Comparison of ENCODE assay signal across 15 cellular contexts in the genomic region with DNA sequence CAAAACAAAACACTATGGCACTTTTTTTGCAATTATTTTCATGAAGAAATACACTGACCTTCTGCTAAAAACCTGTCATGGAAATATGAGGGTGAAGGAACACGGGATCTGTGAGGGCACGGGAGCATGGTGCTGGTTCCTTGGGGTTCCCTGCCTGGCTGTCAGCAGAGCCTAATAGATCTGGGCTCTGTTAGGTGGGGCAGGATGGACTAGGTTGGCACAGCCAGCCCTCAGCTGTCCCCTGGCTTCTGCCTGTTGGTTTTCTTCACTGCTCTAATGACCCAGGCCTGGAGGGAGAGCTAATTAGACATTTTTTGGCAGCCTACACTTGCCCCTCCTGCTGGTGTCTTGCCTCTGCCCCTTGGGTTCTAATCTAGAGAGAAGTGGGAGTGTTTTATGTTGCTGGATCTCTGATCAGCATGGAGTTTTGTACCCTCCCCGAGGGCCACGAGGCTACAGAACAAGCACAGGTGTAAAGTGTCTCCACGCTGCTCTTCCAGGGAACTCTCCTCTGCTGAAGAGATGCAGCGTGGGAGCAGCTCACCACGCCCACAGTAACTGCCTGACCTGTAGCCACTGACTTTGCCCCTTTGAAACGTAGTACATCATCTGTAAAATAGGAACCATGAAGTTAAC.
A peak's percentile ranks its signal among the peaks of the same experiment; 100 is the strongest.
DNase-seq lines count a peak whose midpoint lies in the region; ATAC-seq and TF ChIP-seq lines count a peak whose summit lies in the region.
"Had no signal": no experiment of that assay in that cellular context is flagged by ENCODE, and none has a peak within 500 bp of the region (broad histone marks: within the 10 kb centered on the region; RNA-seq: fewer than 3 reads in every experiment).

No MANE protein-coding gene starts in this region.

- H3K9me3 Mint-ChIP-seq in Calu3 (ENCODE audit: low read depth, unreplicated experiment), result no peaks in the 10 kb centered on the region
- H3K9me3 Mint-ChIP-seq: activated naive CD4-positive, alpha-beta T cell treated with anti-CD3 and anti-CD28 coated beads for 36 hours had no signal

- no peaks in the 10 kb centered on the region for H3K9me3 ChIP-seq in Panc1 (ENCODE audit: control insufficient read depth, insufficient read depth, low read depth, low read length)
- no peaks in the 10 kb centered on the region for H3K9me3 ChIP-seq in heart left ventricle
- no peaks in the 10 kb centered on the region for H3K9me3 ChIP-seq in A673 (ENCODE audit: low read depth, low read length, poor library complexity, severe bottlenecking)

- intact Hi-C loops in Calu3 (cut with micrococcal nuclease; ENCODE audit: unreplicated experiment) (loop anchor here (5.0 kb wide), 1 partner anchor 65 kb away; no protein-coding TSS in a partner anchor), Panc1 (cut with micrococcal nuclease; ENCODE audit: unreplicated experiment) (no loop called here), heart left ventricle (cut with DNase I) (loop anchor here in 6 of 10 donors (5.0 to 10.0 kb wide), 4 partner anchors 98 to 502 kb away; no protein-coding TSS in a partner anchor), sciatic nerve (cut with DNase I) (no loop called here), A673 (cut with micrococcal nuclease; ENCODE audit: unreplicated experiment) (no loop called here)

- ATAC-seq in Panc1 (no peak), heart left ventricle (peak; percentile 10 to 46 (median 26)), sciatic nerve (peak; percentile 61), HG03571 (IDR thresholded peaks at IDR 0.05; ENCODE audit: unreplicated experiment) (no peak)

- no peak overlapping the region for H3K4me3 Mint-ChIP-seq in Calu3 (ENCODE audit: low read depth, unreplicated experiment)
- H3K4me3 Mint-ChIP-seq: activated naive CD4-positive, alpha-beta T cell treated with anti-CD3 and anti-CD28 coated beads for 36 hours had no signal

- H3K4me1 Mint-ChIP-seq in Calu3 (ENCODE audit: low read depth, unreplicated experiment), result peaks cover 40% of the 10 kb centered on the region

- H3K36me3 ChIP-seq in Panc1 (ENCODE audit: control insufficient read depth, insufficient read depth, low read length) (no peaks in the 10 kb centered on the region), heart left ventricle (peaks cover 0 to 84% (median 34%) of the 10 kb centered on the region in 9 donors), A673 (ENCODE audit: insufficient read depth, low read length, poor library complexity, severe bottlenecking) (no peaks in the 10 kb centered on the region)
- H3K36me3 ChIP-seq: WERI-Rb-1 had no signal

- no peak overlapping the region for H3K4me3 ChIP-seq in Panc1 (ENCODE audit: low read depth in 2 of 2, low read length in 2 of 2)
- no peak overlapping the region for H3K4me3 ChIP-seq in heart left ventricle
- H3K4me3 ChIP-seq in A673 (ENCODE audit: low read depth, low read length, poor library complexity, severe bottlenecking), result no peak overlapping the region
- H3K4me3 ChIP-seq: hepatocyte had no signal

- TF ChIP-seq POLR2A in heart left ventricle (IDR thresholded peaks at IDR 0.05), result no peak

- H3K27ac ChIP-seq in Panc1 (ENCODE audit: low read length) (peak overlapping the region; percentile 65), heart left ventricle (peak overlapping the region in 10 of 12 donors; percentile 34 to 89 (median 58)), A673 (ENCODE audit: low read depth, low read length, poor library complexity, severe bottlenecking) (no peak overlapping the region)
- H3K27ac ChIP-seq: WERI-Rb-1 had no signal

- no peak for TF ChIP-seq CTCF in Calu3 (IDR thresholded peaks at IDR 0.05; ENCODE audit: unreplicated experiment)
- no peak for TF ChIP-seq CTCF in Panc1 (IDR thresholded peaks at IDR 0.05)
- TF ChIP-seq CTCF in heart left ventricle (IDR thresholded peaks at IDR 0.05), result no peak
- TF ChIP-seq CTCF in A673 (conservative IDR thresholded peaks at IDR 0.05; ENCODE audit: low read depth, low read length), result no peak

- no peaks in the 10 kb centered on the region for H3K27me3 Mint-ChIP-seq in Calu3 (ENCODE audit: unreplicated experiment)

- peaks cover 8% of the 10 kb centered on the region for H3K36me3 Mint-ChIP-seq in Calu3 (ENCODE audit: insufficient read depth, unreplicated experiment)

- peak overlapping the region; percentile 98 for H3K27ac Mint-ChIP-seq in Calu3 (ENCODE audit: unreplicated experiment)
- H3K27ac Mint-ChIP-seq: activated naive CD4-positive, alpha-beta T cell treated with anti-CD3 and anti-CD28 coated beads for 36 hours had no signal

- POLR2A ChIA-PET in Panc1 (lab: Charles Lee) (no interaction called here), HEK293T (lab: Yijun Ruan, JAX) (no interaction called here), A673 (lab: Charles Lee; ENCODE audit: low non-redundant PET) (no interaction called here)

- no peak for DNase-seq in Calu3
- DNase-seq in Panc1 (ENCODE audit: low read depth, low spot score), result no peak
- DNase-seq in heart left ventricle, result no peak
- no peak for DNase-seq in sciatic nerve (ENCODE audit: low spot score)
- no peak for DNase-seq in HEK293T (ENCODE audit: extremely low spot score)
- no peak for DNase-seq in A673 (ENCODE audit: low spot score)
- DNase-seq in kidney glomerular epithelial cell (lab: John Stamatoyannopoulos, UW), result no peak
- DNase-seq: activated naive CD4-positive, alpha-beta T cell treated with anti-CD3 and anti-CD28 coated beads for 36 hours; AML-193; central memory CD4-positive, alpha-beta T cell; DMS53; MV-4-11; WERI-Rb-1 had no signal

- no TSS peak for BruUV-seq in Calu3 (replicated peaks; lab: Mats Ljungman, UMichigan)
- no TSS peak for BruUV-seq in Panc1 (replicated peaks; lab: Mats Ljungman, UMichigan)
- BruUV-seq in A673 (replicated peaks; lab: Mats Ljungman, UMichigan), result no TSS peak

- H3K27me3 ChIP-seq in Panc1 (ENCODE audit: control insufficient read depth, insufficient read depth, low read length) (no peaks in the 10 kb centered on the region), heart left ventricle (no peaks in the 10 kb centered on the region), A673 (replicated peaks; ENCODE audit: insufficient read depth, low read depth, low read length, poor library complexity) (no peaks in the 10 kb centered on the region)
- H3K27me3 ChIP-seq: hepatocyte had no signal

- CTCF ChIA-PET in Calu3 (lab: Charles Lee) (interaction anchor here (1.4 kb wide), 1 partner anchor 95 kb away, joined by 3 read pairs; no protein-coding TSS in a partner anchor), Panc1 (lab: Charles Lee) (no interaction called here), HEK293T (lab: Yijun Ruan, JAX) (interaction anchor here (1.2 kb wide), 1 partner anchor 354 kb away, joined by 3 read pairs; no protein-coding TSS in a partner anchor), A673 (lab: Charles Lee) (no interaction called here)

- H3K4me1 ChIP-seq in Panc1 (ENCODE audit: control insufficient read depth, insufficient read depth, low read length) (no peaks in the 10 kb centered on the region; the same call in 1 of the 2 replicates), heart left ventricle (peaks cover 0 to 21% (median 0%) of the 10 kb centered on the region in 12 donors), A673 (ENCODE audit: insufficient read depth, low read length, poor library complexity, severe bottlenecking) (no peaks in the 10 kb centered on the region)

- 62 to 79% (median 70%) methylated on average over 8 of the region's 8 CpGs for WGBS in heart left ventricle, 4 donors

- in situ Hi-C loops in Panc1 (cut with HindIII; ENCODE audit: low pct_unique_long_range_greater_than_20kb, low sequenced_read_pairs), result no loop called here

TF ChIP-seq in HEK293T, 16 proteins besides CTCF, POLR2A, EP300 and RAD21:
- TF ChIP-seq ARNT (IDR thresholded peaks at IDR 0.05) (no peak), ZNF384 (IDR thresholded peaks at IDR 0.05) (no peak), FOXA1 (IDR thresholded peaks at IDR 0.05) (no peak), L3MBTL2 (conservative IDR thresholded peaks at IDR 0.05) (no peak)

Comparison
In these comparisons a context has a peak if more than half of its experiments do, and no peak if none do; other contexts are left out.
1. ATAC-seq: peak in heart left ventricle (4 of 4) and sciatic nerve (single experiment); none in Panc1 (single experiment) and HG03571 (single experiment).
2. CTCF ChIA-PET loops: an anchor here in Calu3 (1.4 kb wide) and HEK293T (1.2 kb wide); none called in Panc1 and A673.
3. intact Hi-C loops: an anchor here in Calu3 (5.0 kb wide) and heart left ventricle (5.0 to 10.0 kb wide); none called in Panc1, sciatic nerve and A673.